Comparison of ENCODE assay signal across 10 cellular contexts in genomic region chr17:41584331-41584927, GRCh38. TPM values are rescaled to one million over a fixed set of nuclear protein-coding genes. Genes with fewer than 3 reads are reported as not detected.
DNase-seq lines count a peak whose midpoint lies in the region; ATAC-seq and TF ChIP-seq lines count a peak whose summit lies in the region.
"Not testable (repeated sequence)": the region's sequence is repeated elsewhere in the genome, so short reads cannot be mapped to it uniquely, and the experiment has no call there.
"Had no signal": no experiment of that assay in that cellular context is flagged by ENCODE, and none has a peak within 500 bp of the region (broad histone marks: within the 10 kb centered on the region; RNA-seq: fewer than 3 reads in every experiment).

No MANE protein-coding gene starts in this region.

- H3K9ac ChIP-seq in mammary epithelial cell (ENCODE audit: insufficient read depth, low read length) = peak overlapping the region; percentile 98

- in situ Hi-C loops in mammary epithelial cell (cut with MboI; ENCODE audit: low sequenced_read_pairs in 2 of 2) = loop anchor here in 1 of 2 donors (5.0 kb wide), 1 partner anchor 33 kb away; no protein-coding TSS in a partner anchor

- peak overlapping the region; percentile 75 for H3K4me2 ChIP-seq in mammary epithelial cell (ENCODE audit: insufficient read depth, low read depth, low read length)

- DNase-seq in DMS79 treated with DMSO at 0.1 percent for 48 hours (lab: John Stamatoyannopoulos, UW) (peak; percentile 4), mammary epithelial cell (peak; percentile 73), foreskin melanocyte (peak; percentile 53), retinal pigment epithelial cell (ENCODE audit: low read depth) (peak; percentile 3)
- DNase-seq in RWPE2 (ENCODE audit: low spot score); epithelial cell of esophagus (ENCODE audit: low read depth); vagina (ENCODE audit: extremely low spot score in 2 of 2): not testable (repeated sequence)

- not testable (repeated sequence) for BruUV-seq in mammary epithelial cell (replicated peaks; lab: Mats Ljungman, UMichigan)

- dilution Hi-C loops in mammary epithelial cell (cut with HindIII; ENCODE audit: low sequenced_read_pairs) = not testable (repeated sequence)

- H3K9me3 ChIP-seq in RWPE2 (ENCODE audit: severe bottlenecking); mammary epithelial cell (replicated peaks; ENCODE audit: insufficient read depth, low read length); vagina: not testable (repeated sequence)

- CTCF ChIA-PET in mammary epithelial cell (lab: Charles Lee; ENCODE audit: low non-redundant PET) = interaction anchor here (0.6 kb wide), 1 partner anchor 34 kb away, joined by 4 read pairs; no protein-coding TSS in a partner anchor

- H3K79me2 ChIP-seq in mammary epithelial cell (ENCODE audit: insufficient read depth, low read length) = peaks cover 44% of the 10 kb centered on the region

- 1% methylated on average over 8 of the region's 8 CpGs for WGBS in mammary epithelial cell (ENCODE audit: low coverage, missing lambda C conversion rate)

- peak overlapping the region; percentile 45 for H3K4me3 ChIP-seq in RWPE2 (ENCODE audit: severe bottlenecking)
- H3K4me3 ChIP-seq in mammary epithelial cell (replicated peaks in 1 of 3; ENCODE audit: insufficient read depth in 1 of 3, low read depth in 2 of 3, low read length in 3 of 3) = peak overlapping the region; percentile 75 to 82 (median 82)
- H3K4me3 ChIP-seq in epithelial cell of esophagus (ENCODE audit: low read length) = peak overlapping the region; percentile 84
- H3K4me3 ChIP-seq in retinal pigment epithelial cell (ENCODE audit: low read length) = not testable (repeated sequence)
- H3K4me3 ChIP-seq in vagina = peak overlapping the region in 1 of 2 donors; percentile 38

- ATAC-seq in RWPE2 (ENCODE audit: low read depth) = not testable (repeated sequence)

- H3K36me3 ChIP-seq in RWPE2 (ENCODE audit: low read depth) (peaks cover 46% of the 10 kb centered on the region), mammary epithelial cell (ENCODE audit: insufficient read depth, low read length) (peaks cover 23% of the 10 kb centered on the region)
- not testable (repeated sequence) for H3K36me3 ChIP-seq in vagina

- not testable (repeated sequence) for H3K27me3 ChIP-seq in RWPE2 (ENCODE audit: insufficient read depth, poor library complexity, severe bottlenecking); mammary epithelial cell (ENCODE audit: insufficient read depth, low read length); vagina

- H3K4me1 ChIP-seq in RWPE2 (ENCODE audit: insufficient read depth, poor library complexity, severe bottlenecking) = peaks cover 22% of the 10 kb centered on the region
- H3K4me1 ChIP-seq in mammary epithelial cell (ENCODE audit: insufficient read depth, low read length) = peaks cover 61% of the 10 kb centered on the region
- H3K4me1 ChIP-seq in vagina = peaks cover 23% of the 10 kb centered on the region

- intact Hi-C loops in mammary epithelial cell (cut with micrococcal nuclease); vagina (cut with DNase I): not testable (repeated sequence)

- not testable (repeated sequence) for TF ChIP-seq CTCF in RWPE2 (IDR thresholded peaks at IDR 0.05; ENCODE audit: poor library complexity, severe bottlenecking); mammary epithelial cell (conservative IDR thresholded peaks at IDR 0.05 in 1 of 2, IDR thresholded peaks at IDR 0.05 in 1 of 2; ENCODE audit: extremely low read depth in 1 of 2, insufficient read depth in 1 of 2, low read depth in 1 of 2, low read length in 2 of 2); epithelial cell of esophagus (IDR thresholded peaks at IDR 0.05; ENCODE audit: insufficient read depth, low read depth, low read length, missing control alignments); retinal pigment epithelial cell (conservative IDR thresholded peaks at IDR 0.05; ENCODE audit: low read depth, low read length); vagina (IDR thresholded peaks at IDR 0.05)

- peak overlapping the region; percentile 95 for H3K27ac ChIP-seq in RWPE2 (ENCODE audit: poor library complexity, severe bottlenecking)
- H3K27ac ChIP-seq in mammary epithelial cell (ENCODE audit: insufficient read depth, low read depth, low read length) = peak overlapping the region; percentile 90
- H3K27ac ChIP-seq in vagina = peak overlapping the region; percentile 39

- not testable (repeated sequence) for H2AFZ ChIP-seq in mammary epithelial cell (ENCODE audit: low read depth, low read length)

- not testable (repeated sequence) for TF ChIP-seq POLR2A in vagina (IDR thresholded peaks at IDR 0.05)

- not testable (repeated sequence) for H4K20me1 ChIP-seq in mammary epithelial cell (ENCODE audit: insufficient read depth, low read length)

RNA-seq across cellular contexts. Expression of gene KRT14, which starts 2.3 kb away (rescaled TPM):
- total RNA-seq in mammary epithelial cell (1,000 to 10,000 TPM; 4,602 to 9,976 TPM), vagina (1,546 TPM)
- 26,464 TPM for polyA plus RNA-seq in mammary epithelial cell
- polyA minus RNA-seq in mammary epithelial cell = 15,260 TPM
- total RNA-seq: A172; CD4-positive, CD25-positive, alpha-beta regulatory T cell; GM23248 had no signal
- polyA plus RNA-seq: CD4-positive, CD25-positive, alpha-beta regulatory T cell had no signal

RNA-seq across cellular contexts. Expression of gene KRT9, which starts 12.6 kb away (rescaled TPM):
- total RNA-seq in mammary epithelial cell (under 1 TPM; 0.17 to 0.80 TPM), vagina (not detected)
- polyA plus RNA-seq in mammary epithelial cell = 0.35 TPM
- not detected for polyA minus RNA-seq in mammary epithelial cell
- total RNA-seq: A172; CD4-positive, CD25-positive, alpha-beta regulatory T cell; GM23248 had no signal
- polyA plus RNA-seq: CD4-positive, CD25-positive, alpha-beta regulatory T cell; GM23248 had no signal

RNA-seq across cellular contexts. Expression of gene KRT16, which starts 28.1 kb away (rescaled TPM):
- total RNA-seq in mammary epithelial cell (1,000 to 10,000 TPM in 1 of 2 donors, 100 to 1,000 TPM in 1; 585 to 1,021 TPM), vagina (872 TPM)
- 659 TPM for polyA plus RNA-seq in mammary epithelial cell
- polyA minus RNA-seq in mammary epithelial cell = 694 TPM
- total RNA-seq: CD4-positive, CD25-positive, alpha-beta regulatory T cell had no signal
- polyA plus RNA-seq: CD4-positive, CD25-positive, alpha-beta regulatory T cell had no signal

RNA-seq across cellular contexts. Expression of gene KRT17, which starts 39.9 kb away (rescaled TPM):
- over 10,000 TPM; 10,365 to 24,723 TPM for total RNA-seq in mammary epithelial cell
- 8,957 TPM for polyA plus RNA-seq in mammary epithelial cell
- polyA minus RNA-seq in mammary epithelial cell = 6,693 TPM
- total RNA-seq in vagina = 165 TPM
- total RNA-seq: A172; CD4-positive, CD25-positive, alpha-beta regulatory T cell had no signal
- polyA plus RNA-seq: CD4-positive, CD25-positive, alpha-beta regulatory T cell had no signal

RNA-seq across cellular contexts. Expression of gene KRT19, which starts 56.3 kb away (rescaled TPM):
- total RNA-seq in mammary epithelial cell (10 to 100 TPM in 1 of 2 donors, not detected in 1; 29.3 TPM), vagina (198 TPM)
- 1.7 TPM for polyA plus RNA-seq in mammary epithelial cell
- not detected for polyA minus RNA-seq in mammary epithelial cell
- total RNA-seq: CD4-positive, CD25-positive, alpha-beta regulatory T cell had no signal
- polyA plus RNA-seq: CD4-positive, CD25-positive, alpha-beta regulatory T cell had no signal

Comparison
In these comparisons a context has a peak if more than half of its experiments do, and no peak if none do; other contexts are left out.
1. H3K27ac ChIP-seq: peak in every context shown above with its lines; median percentile 95 in RWPE2; 90 in mammary epithelial cell; 39 in vagina.